ENCODE assay signal across 1 cellular context in genomic region chr2:136056077-136056688, GRCh38.
A peak's percentile ranks its signal among the peaks of the same experiment; 100 is the strongest.
TF ChIP-seq lines count a peak whose summit lies in the region.

No MANE protein-coding gene starts in this region.

TF ChIP-seq in GM12878, 131 proteins besides CTCF, POLR2A, EP300 and RAD21 (continued from another document):
- TF ChIP-seq EZH2 (IDR thresholded peaks at IDR 0.05; ENCODE audit: borderline replicate concordance, control insufficient read depth, low read depth, low read length): no peak
- TF ChIP-seq, protein P1, sequence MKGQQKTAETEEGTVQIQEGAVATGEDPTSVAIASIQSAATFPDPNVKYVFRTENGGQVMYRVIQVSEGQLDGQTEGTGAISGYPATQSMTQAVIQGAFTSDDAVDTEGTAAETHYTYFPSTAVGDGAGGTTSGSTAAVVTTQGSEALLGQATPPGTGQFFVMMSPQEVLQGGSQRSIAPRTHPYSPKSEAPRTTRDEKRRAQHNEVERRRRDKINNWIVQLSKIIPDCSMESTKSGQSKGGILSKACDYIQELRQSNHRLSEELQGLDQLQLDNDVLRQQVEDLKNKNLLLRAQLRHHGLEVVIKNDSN (IDR thresholded peaks at IDR 0.05; ENCODE audit: borderline replicate concordance, extremely low read length, insufficient read depth, low read depth, low read length): no peak
- TF ChIP-seq HSF1 (IDR thresholded peaks at IDR 0.05; ENCODE audit: low read depth, low read length): no peak
- TF ChIP-seq FOXK2 (IDR thresholded peaks at IDR 0.05): no peak
- TF ChIP-seq, protein P2, sequence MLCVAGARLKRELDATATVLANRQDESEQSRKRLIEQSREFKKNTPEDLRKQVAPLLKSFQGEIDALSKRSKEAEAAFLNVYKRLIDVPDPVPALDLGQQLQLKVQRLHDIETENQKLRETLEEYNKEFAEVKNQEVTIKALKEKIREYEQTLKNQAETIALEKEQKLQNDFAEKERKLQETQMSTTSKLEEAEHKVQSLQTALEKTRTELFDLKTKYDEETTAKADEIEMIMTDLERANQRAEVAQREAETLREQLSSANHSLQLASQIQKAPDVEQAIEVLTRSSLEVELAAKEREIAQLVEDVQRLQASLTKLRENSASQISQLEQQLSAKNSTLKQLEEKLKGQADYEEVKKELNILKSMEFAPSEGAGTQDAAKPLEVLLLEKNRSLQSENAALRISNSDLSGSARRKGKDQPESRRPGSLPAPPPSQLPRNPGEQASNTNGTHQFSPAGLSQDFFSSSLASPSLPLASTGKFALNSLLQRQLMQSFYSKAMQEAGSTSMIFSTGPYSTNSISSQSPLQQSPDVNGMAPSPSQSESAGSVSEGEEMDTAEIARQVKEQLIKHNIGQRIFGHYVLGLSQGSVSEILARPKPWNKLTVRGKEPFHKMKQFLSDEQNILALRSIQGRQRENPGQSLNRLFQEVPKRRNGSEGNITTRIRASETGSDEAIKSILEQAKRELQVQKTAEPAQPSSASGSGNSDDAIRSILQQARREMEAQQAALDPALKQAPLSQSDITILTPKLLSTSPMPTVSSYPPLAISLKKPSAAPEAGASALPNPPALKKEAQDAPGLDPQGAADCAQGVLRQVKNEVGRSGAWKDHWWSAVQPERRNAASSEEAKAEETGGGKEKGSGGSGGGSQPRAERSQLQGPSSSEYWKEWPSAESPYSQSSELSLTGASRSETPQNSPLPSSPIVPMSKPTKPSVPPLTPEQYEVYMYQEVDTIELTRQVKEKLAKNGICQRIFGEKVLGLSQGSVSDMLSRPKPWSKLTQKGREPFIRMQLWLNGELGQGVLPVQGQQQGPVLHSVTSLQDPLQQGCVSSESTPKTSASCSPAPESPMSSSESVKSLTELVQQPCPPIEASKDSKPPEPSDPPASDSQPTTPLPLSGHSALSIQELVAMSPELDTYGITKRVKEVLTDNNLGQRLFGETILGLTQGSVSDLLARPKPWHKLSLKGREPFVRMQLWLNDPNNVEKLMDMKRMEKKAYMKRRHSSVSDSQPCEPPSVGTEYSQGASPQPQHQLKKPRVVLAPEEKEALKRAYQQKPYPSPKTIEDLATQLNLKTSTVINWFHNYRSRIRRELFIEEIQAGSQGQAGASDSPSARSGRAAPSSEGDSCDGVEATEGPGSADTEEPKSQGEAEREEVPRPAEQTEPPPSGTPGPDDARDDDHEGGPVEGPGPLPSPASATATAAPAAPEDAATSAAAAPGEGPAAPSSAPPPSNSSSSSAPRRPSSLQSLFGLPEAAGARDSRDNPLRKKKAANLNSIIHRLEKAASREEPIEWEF (IDR thresholded peaks at IDR 0.05; ENCODE audit: insufficient replicate concordance, low read depth, low read length): peak; percentile 91
- peak; percentile 77 for TF ChIP-seq GATAD2B (conservative IDR thresholded peaks at IDR 0.05; ENCODE audit: low read depth)
- TF ChIP-seq, protein P3, sequence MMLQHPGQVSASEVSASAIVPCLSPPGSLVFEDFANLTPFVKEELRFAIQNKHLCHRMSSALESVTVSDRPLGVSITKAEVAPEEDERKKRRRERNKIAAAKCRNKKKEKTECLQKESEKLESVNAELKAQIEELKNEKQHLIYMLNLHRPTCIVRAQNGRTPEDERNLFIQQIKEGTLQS (IDR thresholded peaks at IDR 0.05; ENCODE audit: borderline replicate concordance, extremely low read depth, low read depth, low read length): no peak
- no peak for TF ChIP-seq MEF2A (IDR thresholded peaks at IDR 0.05; ENCODE audit: insufficient read depth, low read depth, low read length)
- TF ChIP-seq, protein P4, sequence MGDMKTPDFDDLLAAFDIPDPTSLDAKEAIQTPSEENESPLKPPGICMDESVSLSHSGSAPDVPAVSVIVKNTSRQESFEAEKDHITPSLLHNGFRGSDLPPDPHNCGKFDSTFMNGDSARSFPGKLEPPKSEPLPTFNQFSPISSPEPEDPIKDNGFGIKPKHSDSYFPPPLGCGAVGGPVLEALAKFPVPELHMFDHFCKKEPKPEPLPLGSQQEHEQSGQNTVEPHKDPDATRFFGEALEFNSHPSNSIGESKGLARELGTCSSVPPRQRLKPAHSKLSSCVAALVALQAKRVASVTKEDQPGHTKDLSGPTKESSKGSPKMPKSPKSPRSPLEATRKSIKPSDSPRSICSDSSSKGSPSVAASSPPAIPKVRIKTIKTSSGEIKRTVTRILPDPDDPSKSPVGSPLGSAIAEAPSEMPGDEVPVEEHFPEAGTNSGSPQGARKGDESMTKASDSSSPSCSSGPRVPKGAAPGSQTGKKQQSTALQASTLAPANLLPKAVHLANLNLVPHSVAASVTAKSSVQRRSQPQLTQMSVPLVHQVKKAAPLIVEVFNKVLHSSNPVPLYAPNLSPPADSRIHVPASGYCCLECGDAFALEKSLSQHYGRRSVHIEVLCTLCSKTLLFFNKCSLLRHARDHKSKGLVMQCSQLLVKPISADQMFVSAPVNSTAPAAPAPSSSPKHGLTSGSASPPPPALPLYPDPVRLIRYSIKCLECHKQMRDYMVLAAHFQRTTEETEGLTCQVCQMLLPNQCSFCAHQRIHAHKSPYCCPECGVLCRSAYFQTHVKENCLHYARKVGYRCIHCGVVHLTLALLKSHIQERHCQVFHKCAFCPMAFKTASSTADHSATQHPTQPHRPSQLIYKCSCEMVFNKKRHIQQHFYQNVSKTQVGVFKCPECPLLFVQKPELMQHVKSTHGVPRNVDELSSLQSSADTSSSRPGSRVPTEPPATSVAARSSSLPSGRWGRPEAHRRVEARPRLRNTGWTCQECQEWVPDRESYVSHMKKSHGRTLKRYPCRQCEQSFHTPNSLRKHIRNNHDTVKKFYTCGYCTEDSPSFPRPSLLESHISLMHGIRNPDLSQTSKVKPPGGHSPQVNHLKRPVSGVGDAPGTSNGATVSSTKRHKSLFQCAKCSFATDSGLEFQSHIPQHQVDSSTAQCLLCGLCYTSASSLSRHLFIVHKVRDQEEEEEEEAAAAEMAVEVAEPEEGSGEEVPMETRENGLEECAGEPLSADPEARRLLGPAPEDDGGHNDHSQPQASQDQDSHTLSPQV (IDR thresholded peaks at IDR 0.05): peak; percentile 38; the same call in 1 of the 2 replicates
- TF ChIP-seq FOXM1 (IDR thresholded peaks at IDR 0.05; ENCODE audit: low read depth, low read length): peak; percentile 77; the same call in 1 of the 2 replicates
- TF ChIP-seq CEBPB (IDR thresholded peaks at IDR 0.05; ENCODE audit: borderline replicate concordance in 1 of 2, low read depth in 2 of 2, low read length in 2 of 2): peak in 1 of 2 experiments; percentile 25; a peak in 1 of 4 replicates
- peak; percentile 53; the same call in 1 of the 2 replicates for TF ChIP-seq MXI1 (IDR thresholded peaks at IDR 0.05; ENCODE audit: low read depth, low read length)
- TF ChIP-seq BCL11A (IDR thresholded peaks at IDR 0.05; ENCODE audit: low read depth, low read length): peak; percentile 66
- TF ChIP-seq, protein P5, sequence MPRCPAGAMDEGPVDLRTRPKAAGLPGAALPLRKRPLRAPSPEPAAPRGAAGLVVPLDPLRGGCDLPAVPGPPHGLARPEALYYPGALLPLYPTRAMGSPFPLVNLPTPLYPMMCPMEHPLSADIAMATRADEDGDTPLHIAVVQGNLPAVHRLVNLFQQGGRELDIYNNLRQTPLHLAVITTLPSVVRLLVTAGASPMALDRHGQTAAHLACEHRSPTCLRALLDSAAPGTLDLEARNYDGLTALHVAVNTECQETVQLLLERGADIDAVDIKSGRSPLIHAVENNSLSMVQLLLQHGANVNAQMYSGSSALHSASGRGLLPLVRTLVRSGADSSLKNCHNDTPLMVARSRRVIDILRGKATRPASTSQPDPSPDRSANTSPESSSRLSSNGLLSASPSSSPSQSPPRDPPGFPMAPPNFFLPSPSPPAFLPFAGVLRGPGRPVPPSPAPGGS (IDR thresholded peaks at IDR 0.05; ENCODE audit: borderline replicate concordance, insufficient read depth, low read depth, low read length, poor library complexity, severe bottlenecking): peak; percentile 82
- TF ChIP-seq JUNB (IDR thresholded peaks at IDR 0.05): peak; percentile 88
- no peak for TF ChIP-seq CHD1 (IDR thresholded peaks at IDR 0.05; ENCODE audit: low read depth, low read length)
- no peak for TF ChIP-seq BMI1 (IDR thresholded peaks at IDR 0.05; ENCODE audit: borderline replicate concordance)
- no peak for TF ChIP-seq NFXL1 (IDR thresholded peaks at IDR 0.05; ENCODE audit: borderline replicate concordance)
- no peak for TF ChIP-seq SPI1 (IDR thresholded peaks at IDR 0.05; ENCODE audit: borderline replicate concordance, insufficient read depth, low read depth, low read length)
- peak; percentile 29 for TF ChIP-seq NR2F1 (conservative IDR thresholded peaks at IDR 0.05)
- no peak for TF ChIP-seq KAT2A (conservative IDR thresholded peaks at IDR 0.05; ENCODE audit: control insufficient read depth, low read depth, low read length)
- peak; percentile 32; the same call in 1 of the 2 replicates for TF ChIP-seq RB1 (IDR thresholded peaks at IDR 0.05; ENCODE audit: borderline replicate concordance)
- peak; percentile 56; the same call in 1 of the 2 replicates for TF ChIP-seq JUND (IDR thresholded peaks at IDR 0.05; ENCODE audit: low read depth, low read length)
- 0 out of 2 replicates have a peak, but pooled peaks have one; percentile 9 for TF ChIP-seq CREB1 (IDR thresholded peaks at IDR 0.05; ENCODE audit: low read depth)
- TF ChIP-seq ZNF217 (IDR thresholded peaks at IDR 0.05): peak; percentile 94
- TF ChIP-seq KDM1A (IDR thresholded peaks at IDR 0.05; ENCODE audit: borderline replicate concordance): no peak
- TF ChIP-seq YY1 (IDR thresholded peaks at IDR 0.05; ENCODE audit: low read depth, low read length): peak; percentile 47; the same call in 1 of the 2 replicates
TF ChIP-seq in GM12878: peak in this region for 41.
